Comparison of ENCODE assay signal across 10 cellular contexts in genomic region chr6:166691199-166691598, GRCh38.
DNase-seq lines count a peak whose midpoint lies in the region; ATAC-seq and TF ChIP-seq lines count a peak whose summit lies in the region.
"Had no signal": no experiment of that assay in that cellular context is flagged by ENCODE, and none has a peak within 500 bp of the region (broad histone marks: within the 10 kb centered on the region; RNA-seq: fewer than 3 reads in every experiment).

No MANE protein-coding gene starts in this region.

- DNase-seq in Right ventricle myocardium inferior (ENCODE audit: missing footprints) (no peak), cardiac septum (ENCODE audit: low spot score) (no peak), cerebellar cortex (ENCODE audit: low spot score) (peak; percentile 59), left colon (no peak), NCI-H1436 (lab: John Stamatoyannopoulos, UW) (no peak), testis (no peak)
- no peak for DNase-seq in activated T-helper 2 cell treated with anti-CD3 and anti-CD28 coated beads, Interferon-gamma antibody, Interleukin-2, Interleukin-4, amounts not matched to agents 10 μg/mL and 5 μg/mL and 100 μg/mL, durations not matched to agents 14 hours and 24 hours and 36 hours (ENCODE audit: low spot score)
- DNase-seq: NCI-H2171 had no signal

- H3K36me3 ChIP-seq in testis (ENCODE audit: low read depth, missing control alignments): no peaks in the 10 kb centered on the region

- no peaks in the 10 kb centered on the region for H3K27me3 Mint-ChIP-seq in activated T-helper 2 cell treated with anti-CD3 and anti-CD28 coated beads, Interferon-gamma antibody, Interleukin-2, Interleukin-4, amounts not matched to agents 10 μg/mL and 5 μg/mL and 100 μg/mL, durations not matched to agents 14 hours and 24 hours and 36 hours (ENCODE audit: low read depth)

- H3K27ac ChIP-seq in testis: no peak overlapping the region
- H3K27ac ChIP-seq: SK-N-MC had no signal

- WGBS in testis, 2 donors: 64 to 66% methylated on average over 10 of the region's 10 CpGs

- ATAC-seq in Right ventricle myocardium inferior: peak; percentile 92
- ATAC-seq in left colon: peak; percentile 25
- no peak for ATAC-seq in HG02588 (IDR thresholded peaks at IDR 0.05; ENCODE audit: unreplicated experiment)

- no peaks in the 10 kb centered on the region for H3K4me1 ChIP-seq in testis

- H3K36me3 Mint-ChIP-seq in activated T-helper 2 cell treated with anti-CD3 and anti-CD28 coated beads, Interferon-gamma antibody, Interleukin-2, Interleukin-4, amounts not matched to agents 10 μg/mL and 5 μg/mL and 100 μg/mL, durations not matched to agents 14 hours and 24 hours and 36 hours (ENCODE audit: low read depth): no peaks in the 10 kb centered on the region

- no peak overlapping the region for H3K4me3 ChIP-seq in testis
- H3K4me3 ChIP-seq: SK-N-MC had no signal

- no peaks in the 10 kb centered on the region for H3K9me3 ChIP-seq in testis

- H3K27me3 ChIP-seq in testis: no peaks in the 10 kb centered on the region

- no peak for TF ChIP-seq CTCF in testis (IDR thresholded peaks at IDR 0.05)

- TF ChIP-seq POLR2A in testis (IDR thresholded peaks at IDR 0.05): no peak

- H3K9me3 Mint-ChIP-seq in activated T-helper 2 cell treated with anti-CD3 and anti-CD28 coated beads, Interferon-gamma antibody, Interleukin-2, Interleukin-4, amounts not matched to agents 10 μg/mL and 5 μg/mL and 100 μg/mL, durations not matched to agents 14 hours and 24 hours and 36 hours: no peaks in the 10 kb centered on the region

- intact Hi-C loops in Right ventricle myocardium inferior (cut with DNase I) (loop anchor here (1.0 to 5.0 kb wide), 2 partner anchors 64 to 134 kb away; partner anchors contain the start of gene RPS6KA2), cardiac septum (cut with DNase I) (loop anchor here (5.0 kb wide), 1 partner anchor 134 kb away; no protein-coding TSS in a partner anchor), left colon (cut with DNase I, micrococcal nuclease) (no loop called here), testis (cut with DNase I; ENCODE audit: low total_unique reads) (no loop called here)
- intact Hi-C loops in activated T-helper 2 cell treated with anti-CD3 and anti-CD28 coated beads, Interferon-gamma antibody, Interleukin-2, Interleukin-4, amounts not matched to agents 10 μg/mL and 5 μg/mL and 100 μg/mL, durations not matched to agents 14 hours and 24 hours and 36 hours (cut with micrococcal nuclease): no loop called here

- H3K4me1 Mint-ChIP-seq in activated T-helper 2 cell treated with anti-CD3 and anti-CD28 coated beads, Interferon-gamma antibody, Interleukin-2, Interleukin-4, amounts not matched to agents 10 μg/mL and 5 μg/mL and 100 μg/mL, durations not matched to agents 14 hours and 24 hours and 36 hours (ENCODE audit: low read depth): no peaks in the 10 kb centered on the region

- H3K4me3 Mint-ChIP-seq in activated T-helper 2 cell treated with anti-CD3 and anti-CD28 coated beads, Interferon-gamma antibody, Interleukin-2, Interleukin-4, amounts not matched to agents 10 μg/mL and 5 μg/mL and 100 μg/mL, durations not matched to agents 14 hours and 24 hours and 36 hours (ENCODE audit: low read depth): no peak overlapping the region

- no peak overlapping the region for H3K27ac Mint-ChIP-seq in activated T-helper 2 cell treated with anti-CD3 and anti-CD28 coated beads, Interferon-gamma antibody, Interleukin-2, Interleukin-4, amounts not matched to agents 10 μg/mL and 5 μg/mL and 100 μg/mL, durations not matched to agents 14 hours and 24 hours and 36 hours

Comparison
In these comparisons a context has a peak if more than half of its experiments do, and no peak if none do; other contexts are left out.
1. intact Hi-C loops: an anchor here in Right ventricle myocardium inferior (1.0 to 5.0 kb wide) and cardiac septum (5.0 kb wide); none called in left colon, testis and activated T-helper 2 cell treated with anti-CD3 and anti-CD28 coated beads, Interferon-gamma antibody, Interleukin-2, Interleukin-4, amounts not matched to agents 10 μg/mL and 5 μg/mL and 100 μg/mL, durations not matched to agents 14 hours and 24 hours and 36 hours.